10 cellular contexts compared by ENCODE assay signal in the genomic region with DNA sequence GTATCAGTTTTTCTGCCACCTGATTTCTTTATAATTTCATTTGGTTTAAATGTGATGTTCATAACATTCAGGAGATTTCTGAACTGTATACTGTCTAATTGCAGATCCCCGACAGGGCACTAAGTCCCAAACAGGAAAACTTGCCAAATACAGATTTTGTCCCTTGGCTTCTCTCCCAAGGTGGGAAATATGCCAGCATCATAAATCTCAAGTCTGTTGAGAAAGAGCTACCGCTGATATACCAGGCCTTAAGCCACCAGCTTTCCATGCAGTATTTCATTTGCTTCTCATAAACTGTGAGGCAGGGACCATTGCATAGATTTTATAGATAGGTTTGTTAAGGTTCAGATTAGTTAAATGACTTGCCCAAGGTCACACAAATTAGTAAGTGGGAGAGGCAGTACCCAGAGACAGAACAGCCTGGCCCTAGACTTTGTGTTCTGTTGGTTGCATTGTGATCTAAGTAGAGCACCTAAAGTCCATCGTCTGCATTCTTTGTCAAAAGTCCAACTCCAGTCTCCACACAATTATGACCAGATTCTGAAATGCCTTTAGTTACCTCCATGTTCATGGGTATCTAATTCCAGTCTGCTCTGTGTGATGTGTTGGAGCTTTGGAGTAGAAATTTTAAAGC. TPM values are rescaled to one million over a fixed set of nuclear protein-coding genes. Genes with fewer than 3 reads are reported as not detected.
DNase-seq lines count a peak whose midpoint lies in the region; ATAC-seq and TF ChIP-seq lines count a peak whose summit lies in the region.
"Had no signal": no experiment of that assay in that cellular context is flagged by ENCODE, and none has a peak within 500 bp of the region (broad histone marks: within the 10 kb centered on the region; RNA-seq: fewer than 3 reads in every experiment).

No MANE protein-coding gene starts in this region.

- no peak for TF ChIP-seq CTCF in dorsolateral prefrontal cortex (IDR thresholded peaks at IDR 0.05 in 54 of 56, conservative IDR thresholded peaks at IDR 0.05 in 2 of 56; ENCODE audit: low read depth in 1 of 56, partially characterized antibody in 56 of 56)

- no peak overlapping the region for H3K27ac Mint-ChIP-seq in activated naive CD4-positive, alpha-beta T cell treated with anti-CD3 and anti-CD28 coated beads, Interleukin-2, amount 50 U/mL, for 72 hours
- H3K27ac Mint-ChIP-seq: natural killer cell treated with Interleukin-12 subunit alpha and Interleukin-12 subunit beta and Interleukin-15 and Interleukin-18, amount 100 ng/mL, for 72 hours had no signal

- intact Hi-C loops in dorsolateral prefrontal cortex (cut with DNase I) = no loop called here

- H3K4me3 ChIP-seq in dorsolateral prefrontal cortex (no peak overlapping the region), muscle layer of colon (ENCODE audit: low read depth in 1 of 2, low read length in 2 of 2) (no peak overlapping the region)

- no peak for ATAC-seq in activated naive CD4-positive, alpha-beta T cell treated with anti-CD3 and anti-CD28 coated beads, Interleukin-2, amount 50 U/mL, for 72 hours
- ATAC-seq: natural killer cell treated with Interleukin-12 subunit alpha and Interleukin-12 subunit beta and Interleukin-15 and Interleukin-18, amount 100 ng/mL, for 72 hours had no signal

- H3K4me1 ChIP-seq in muscle layer of colon (ENCODE audit: insufficient read depth, low read length) = peaks cover 57% of the 10 kb centered on the region

- H3K9me3 ChIP-seq in muscle layer of colon (ENCODE audit: low read length) = no peaks in the 10 kb centered on the region

- no peaks in the 10 kb centered on the region for H3K9me3 Mint-ChIP-seq in activated naive CD4-positive, alpha-beta T cell treated with anti-CD3 and anti-CD28 coated beads, Interleukin-2, amount 50 U/mL, for 72 hours
- H3K9me3 Mint-ChIP-seq: natural killer cell treated with Interleukin-12 subunit alpha and Interleukin-12 subunit beta and Interleukin-15 and Interleukin-18, amount 100 ng/mL, for 72 hours had no signal

- DNase-seq in A172 (ENCODE audit: low spot score) = peak; percentile 57
- DNase-seq in M059J (ENCODE audit: low read depth) = peak; percentile 76
- peak in 1 of 10 donors; percentile 67 for DNase-seq in dorsolateral prefrontal cortex
- DNase-seq in activated naive CD4-positive, alpha-beta T cell treated with anti-CD3 and anti-CD28 coated beads, Interleukin-2, amount 50 U/mL, for 72 hours (ENCODE audit: low spot score in 2 of 2) = no peak
- no peak for DNase-seq in ecto neural progenitor cell (ENCODE audit: low spot score)
- no peak for DNase-seq in NCI-H1436 (lab: John Stamatoyannopoulos, UW)
- no peak for DNase-seq in Kasumi-1 (lab: John Stamatoyannopoulos, UW)

- H3K36me3 Mint-ChIP-seq in activated naive CD4-positive, alpha-beta T cell treated with anti-CD3 and anti-CD28 coated beads, Interleukin-2, amount 50 U/mL, for 72 hours = no peaks in the 10 kb centered on the region
- H3K36me3 Mint-ChIP-seq: natural killer cell treated with Interleukin-12 subunit alpha and Interleukin-12 subunit beta and Interleukin-15 and Interleukin-18, amount 100 ng/mL, for 72 hours had no signal

- no peaks in the 10 kb centered on the region for H3K36me3 ChIP-seq in muscle layer of colon (ENCODE audit: insufficient read depth, low read length)

- H3K9ac ChIP-seq in muscle layer of colon (ENCODE audit: low read length) = no peak overlapping the region
- H3K9ac ChIP-seq: KMS-11 had no signal

- no peaks in the 10 kb centered on the region for H3K27me3 ChIP-seq in dorsolateral prefrontal cortex
- no peaks in the 10 kb centered on the region for H3K27me3 ChIP-seq in muscle layer of colon (ENCODE audit: control insufficient read depth in 1 of 2, insufficient read depth in 2 of 2, low read length in 2 of 2)

- H3K27ac ChIP-seq in dorsolateral prefrontal cortex (peak overlapping the region in 54 of 59 donors; percentile 3 to 84 (median 58)), muscle layer of colon (ENCODE audit: low read depth, low read length) (peak overlapping the region; percentile 16)
- H3K27ac ChIP-seq: KMS-11 had no signal

RNA-seq across cellular contexts. Expression of a gene that starts 16.2 kb away (rescaled TPM):
- total RNA-seq in A172 (2014; rRNA removed; shearing (Covaris generic)) = not detected in 2 replicates
- total RNA-seq in M059J (2014; rRNA removed; shearing (Covaris generic)) = not detected in 2 replicates
- total RNA-seq in dorsolateral prefrontal cortex = 10 to 100 TPM in 69 of 120 experiments, 1 to 10 TPM in 50, not detected in 1; 1.7 to 28.5 (median 11.2) TPM
- total RNA-seq in activated naive CD4-positive, alpha-beta T cell treated with anti-CD3 and anti-CD28 coated beads, Interleukin-2, amount 50 U/mL, for 72 hours = 1 to 10 TPM in 1 of 2 donors, under 1 TPM in 1; 0.23 to 1.7 TPM

Comparison
In these comparisons a context has a peak if more than half of its experiments do, and no peak if none do; other contexts are left out.
1. DNase-seq: peak in A172 (single experiment) and M059J (single experiment); none in activated naive CD4-positive, alpha-beta T cell treated with anti-CD3 and anti-CD28 coated beads, Interleukin-2, amount 50 U/mL, for 72 hours (0 of 2), ecto neural progenitor cell (single experiment), NCI-H1436 (single experiment) and Kasumi-1 (0 of 2).